ENCODE assay signal across 19 cellular contexts in the genomic region with DNA sequence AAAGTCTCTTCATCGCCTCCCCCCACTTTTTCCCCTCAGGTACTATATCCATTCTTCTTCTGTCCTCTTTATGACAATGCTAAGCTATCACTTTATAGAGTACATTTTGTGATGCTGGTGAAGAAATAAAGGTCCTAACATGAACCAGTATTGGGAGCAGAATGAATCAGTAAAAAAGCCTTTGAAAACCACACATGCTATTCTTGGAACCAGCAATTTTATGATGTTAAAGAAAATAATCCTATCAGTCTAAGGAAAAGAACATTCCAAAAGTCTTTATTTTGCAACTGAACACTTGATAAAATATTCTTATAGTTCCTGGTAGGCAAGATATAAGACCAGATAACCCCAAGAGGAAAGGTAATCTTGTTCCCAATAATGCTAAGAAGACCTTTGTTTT.
"Had no signal": no experiment of that assay in that cellular context is flagged by ENCODE, and none has a peak within 500 bp of the region (broad histone marks: within the 10 kb centered on the region; RNA-seq: fewer than 3 reads in every experiment).

No MANE protein-coding gene starts in this region.

- H3K36me3 ChIP-seq: sigmoid colon, upper lobe of right lung, WERI-Rb-1 had no signal

- H3K4me1 ChIP-seq: heart right ventricle, sigmoid colon, upper lobe of right lung had no signal

- H3K27ac Mint-ChIP-seq: activated naive CD4-positive, alpha-beta T cell treated with anti-CD3 and anti-CD28 coated beads for 36 hours; activated T-cell treated with anti-CD3 and anti-CD28 coated beads, Interleukin-2, amount 50 U/mL, for 24 hours; brain; stimulated activated naive B cell treated with anti-CD40 and anti-IgM and Interleukin-4, amounts not matched to agents 10 μg/mL and 1 μg/mL and 100 μg/mL, for 72 hours had no signal

- H3K27ac ChIP-seq: heart right ventricle, neutrophil, sigmoid colon, spleen, upper lobe of right lung, WERI-Rb-1 had no signal

- DNase-seq: activated CD4-positive, alpha-beta T cell treated with anti-CD3 and anti-CD28 coated beads for 1 hour; activated CD4-positive, alpha-beta T cell treated with anti-CD3 and anti-CD28 coated beads, Interleukin-2, amount 50 U/mL, for 48 hours; activated naive CD4-positive, alpha-beta T cell treated with anti-CD3 and anti-CD28 coated beads for 36 hours; activated T-cell treated with anti-CD3 and anti-CD28 coated beads, Interleukin-2, amount 50 U/mL, for 24 hours; amygdala; caudate nucleus; cortex of kidney; heart right ventricle; immature natural killer cell; sigmoid colon; spleen; stimulated activated CD4-positive, alpha-beta T cell treated with anti-CD3 and anti-CD28 coated beads, Interleukin-4, amount 100 ng/mL, for 4 hours; stimulated activated naive B cell treated with anti-CD40 and anti-IgM and Interleukin-4, amounts not matched to agents 10 μg/mL and 1 μg/mL and 100 μg/mL, for 72 hours; SW 1271; upper lobe of right lung; WERI-Rb-1 had no signal

- H3K4me3 Mint-ChIP-seq: activated naive CD4-positive, alpha-beta T cell treated with anti-CD3 and anti-CD28 coated beads for 36 hours; activated T-cell treated with anti-CD3 and anti-CD28 coated beads, Interleukin-2, amount 50 U/mL, for 24 hours; brain; immature natural killer cell; natural killer cell treated with Interleukin-12 subunit alpha and Interleukin-12 subunit beta and Interleukin-15 and Interleukin-18, amount 100 ng/mL, for 72 hours; stimulated activated naive B cell treated with anti-CD40 and anti-IgM and Interleukin-4, amounts not matched to agents 10 μg/mL and 1 μg/mL and 100 μg/mL, for 72 hours had no signal

- H3K9me3 Mint-ChIP-seq: activated naive CD4-positive, alpha-beta T cell treated with anti-CD3 and anti-CD28 coated beads for 36 hours; activated T-cell treated with anti-CD3 and anti-CD28 coated beads, Interleukin-2, amount 50 U/mL, for 24 hours; immature natural killer cell; natural killer cell treated with Interleukin-12 subunit alpha and Interleukin-12 subunit beta and Interleukin-15 and Interleukin-18, amount 100 ng/mL, for 72 hours had no signal

- H3K27me3 ChIP-seq: heart right ventricle, neutrophil, sigmoid colon, spleen, upper lobe of right lung had no signal

- H3K27me3 Mint-ChIP-seq: stimulated activated naive B cell treated with anti-CD40 and anti-IgM and Interleukin-4, amounts not matched to agents 10 μg/mL and 1 μg/mL and 100 μg/mL, for 72 hours had no signal

- H3K9me3 ChIP-seq: heart right ventricle, neutrophil, sigmoid colon, spleen, upper lobe of right lung had no signal

- H3K4me3 ChIP-seq: heart right ventricle, sigmoid colon, spleen, upper lobe of right lung had no signal

- H3K4me1 Mint-ChIP-seq: brain had no signal
